In the genomic region with DNA sequence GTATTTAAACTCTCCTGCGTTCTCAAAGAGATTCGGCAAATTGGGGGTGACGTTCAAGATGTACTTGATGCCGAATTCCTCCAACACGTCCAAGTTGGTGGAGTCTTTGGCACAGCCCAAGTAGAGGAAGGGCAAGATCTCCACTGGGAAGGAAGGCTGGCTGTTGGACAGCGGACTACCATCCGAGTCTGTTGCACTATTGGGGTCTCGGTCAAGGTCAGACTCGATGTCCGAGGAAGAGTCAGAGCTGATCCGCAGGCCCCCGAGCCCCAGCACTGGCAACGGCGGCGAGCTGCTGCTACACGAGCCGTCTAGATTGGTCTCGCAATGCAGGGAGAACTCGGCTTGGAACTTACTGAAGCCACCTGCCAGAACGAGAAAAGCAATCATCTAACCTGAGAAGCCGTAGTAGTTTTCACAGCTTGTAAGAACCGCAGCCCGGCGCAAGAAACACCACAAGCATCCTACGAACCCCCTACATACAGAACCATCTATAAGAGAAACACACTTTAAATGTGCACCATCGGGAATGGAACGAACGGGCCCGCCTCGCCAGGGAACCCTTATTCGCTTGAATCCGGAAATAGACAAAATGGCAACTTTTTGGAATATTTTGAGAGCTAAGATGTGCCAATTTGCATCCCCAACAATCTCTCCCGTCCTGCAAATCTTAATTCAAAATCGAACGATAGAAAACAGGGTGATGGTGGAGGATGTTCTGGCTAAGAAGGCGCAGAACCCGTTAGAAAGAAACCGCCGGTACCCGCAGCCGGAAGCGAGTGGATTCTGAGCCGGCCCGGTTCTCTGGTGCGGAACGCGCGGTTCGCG, we compare ENCODE assay signal across 8 cellular contexts. TPM values are rescaled to one million over a fixed set of nuclear protein-coding genes. Genes with fewer than 3 reads are reported as not detected.
DNase-seq lines count a peak whose midpoint lies in the region; ATAC-seq and TF ChIP-seq lines count a peak whose summit lies in the region.

No MANE protein-coding gene starts in this region.

- H3K4me3 Mint-ChIP-seq in neural progenitor cell: peak overlapping the region; percentile 97

- no peaks in the 10 kb centered on the region for H3K9me3 Mint-ChIP-seq in neural progenitor cell

- H3K4me3 ChIP-seq in fibroblast of lung (replicated peaks in 1 of 4; ENCODE audit: control extremely low read depth in 1 of 4, insufficient read depth in 1 of 4, low read depth in 3 of 4, low read length in 4 of 4) (peak overlapping the region; percentile 61 to 92 (median 74)), neural progenitor cell (peak overlapping the region; percentile 68)

- H3K27me3 Mint-ChIP-seq in neural progenitor cell (ENCODE audit: insufficient read depth, low read depth): peaks cover 11% of the 10 kb centered on the region

- H3K36me3 ChIP-seq in fibroblast of lung (ENCODE audit: control insufficient read depth, insufficient read depth, low read length) (peaks cover 4% of the 10 kb centered on the region), neural progenitor cell (no peaks in the 10 kb centered on the region)

- peak; percentile 75 for DNase-seq in Right ventricle myocardium inferior (ENCODE audit: missing footprints)
- DNase-seq in cardiac septum (ENCODE audit: low spot score): no peak
- peak; percentile 26 to 39 for DNase-seq in activated CD4-positive, alpha-beta T cell treated with anti-CD3 and anti-CD28 coated beads, Interleukin-2, amount 50 U/mL, for 48 hours
- DNase-seq in fibroblast of lung (ENCODE audit: low read depth in 2 of 2): peak; percentile 41 to 45
- DNase-seq in neural progenitor cell (ENCODE audit: low spot score): peak; percentile 31
- no peak for DNase-seq in LoVo (ENCODE audit: low spot score)
- no peak for DNase-seq in NCI-H187 (lab: John Stamatoyannopoulos, UW)

- no peaks in the 10 kb centered on the region for H3K27me3 ChIP-seq in fibroblast of lung (ENCODE audit: control insufficient read depth, insufficient read depth, low read length)
- peaks cover 67% of the 10 kb centered on the region for H3K27me3 ChIP-seq in neural progenitor cell

- H3K9me3 ChIP-seq in fibroblast of lung (ENCODE audit: control insufficient read depth, insufficient read depth, low read depth, low read length) (no peaks in the 10 kb centered on the region), neural progenitor cell (ENCODE audit: low read depth) (no peaks in the 10 kb centered on the region)

- peaks cover 52% of the 10 kb centered on the region for H3K4me1 Mint-ChIP-seq in neural progenitor cell

- ATAC-seq in Right ventricle myocardium inferior (no peak), HG03108 (IDR thresholded peaks at IDR 0.05; ENCODE audit: unreplicated experiment) (no peak)

- H3K4me2 ChIP-seq in fibroblast of lung (ENCODE audit: extremely low read depth, insufficient read depth, low read length) (peak overlapping the region; percentile 96), neural progenitor cell (peak overlapping the region; percentile 97)

- no peaks in the 10 kb centered on the region for H4K20me1 ChIP-seq in fibroblast of lung (ENCODE audit: control insufficient read depth, extremely low read depth, insufficient read depth, low read length)
- peaks cover 51% of the 10 kb centered on the region for H4K20me1 ChIP-seq in neural progenitor cell (ENCODE audit: low read depth)

- H3K9ac ChIP-seq in fibroblast of lung (ENCODE audit: insufficient read depth, low read length): peak overlapping the region; percentile 91
- peak overlapping the region; percentile 16 for H3K9ac ChIP-seq in neural progenitor cell

- H3K79me2 ChIP-seq in fibroblast of lung (ENCODE audit: control insufficient read depth, insufficient read depth, low read length) (peaks cover 53% of the 10 kb centered on the region), neural progenitor cell (ENCODE audit: low read depth) (peaks cover 31% of the 10 kb centered on the region)

- no peak overlapping the region for H2AFZ ChIP-seq in fibroblast of lung (ENCODE audit: low read length)
- no peak overlapping the region for H2AFZ ChIP-seq in neural progenitor cell (replicated peaks)

- H3K4me1 ChIP-seq in fibroblast of lung (ENCODE audit: control insufficient read depth, extremely low read depth, insufficient read depth, low read length): peaks cover 21% of the 10 kb centered on the region
- peaks cover 60% of the 10 kb centered on the region for H3K4me1 ChIP-seq in neural progenitor cell

- H3F3A ChIP-seq in neural progenitor cell (ENCODE audit: low read depth): peaks cover 80% of the 10 kb centered on the region

- intact Hi-C loops in Right ventricle myocardium inferior (cut with DNase I) (loop anchor here (2.0 to 10.0 kb wide), 4 partner anchors 114 to 354 kb away; partner anchors contain the start of genes ATP2B1, GALNT4 and POC1B), cardiac septum (cut with DNase I) (loop anchor here (5.0 to 10.0 kb wide), 6 partner anchors 36 to 299 kb away; partner anchors contain the start of genes GALNT4 and POC1B)

- peak overlapping the region; percentile 96 for H3K27ac ChIP-seq in fibroblast of lung (ENCODE audit: insufficient read depth, low read length)
- no peak overlapping the region for H3K27ac ChIP-seq in neural progenitor cell

- TF ChIP-seq CTCF in fibroblast of lung (conservative IDR thresholded peaks at IDR 0.05 in 1 of 2, IDR thresholded peaks at IDR 0.05 in 1 of 2; ENCODE audit: low read depth in 1 of 2, low read length in 2 of 2): no peak
- no peak for TF ChIP-seq CTCF in neural progenitor cell (IDR thresholded peaks at IDR 0.05)

- peaks cover 30% of the 10 kb centered on the region for H3K36me3 Mint-ChIP-seq in neural progenitor cell

- peak overlapping the region; percentile 84 for H3K27ac Mint-ChIP-seq in neural progenitor cell

RNA-seq across cellular contexts. Expression of gene DUSP6, which starts 1.4 kb away (rescaled TPM):
- total RNA-seq in Right ventricle myocardium inferior (25.0 TPM), cardiac septum (28.9 TPM), fibroblast of lung (49.8 and 50.0 TPM in 2 replicates), neural progenitor cell (ENCODE audit: low replicate concordance) (12.5 and 23.6 TPM in 2 replicates)
- polyA plus RNA-seq in fibroblast of lung: 7.0 and 75.3 TPM in 2 replicates
- 6.2 and 47.7 TPM in 2 replicates for polyA plus RNA-seq in fibroblast of lung (2012)
- polyA minus RNA-seq in fibroblast of lung (ENCODE audit: low replicate concordance): 48.2 and 236 TPM in 2 replicates

Comparison
In these comparisons a context has a peak if more than half of its experiments do, and no peak if none do; other contexts are left out.
1. DNase-seq: peak in Right ventricle myocardium inferior (single experiment), activated CD4-positive, alpha-beta T cell treated with anti-CD3 and anti-CD28 coated beads, Interleukin-2, amount 50 U/mL, for 48 hours (2 of 2), fibroblast of lung (2 of 2) and neural progenitor cell (single experiment); none in cardiac septum (single experiment), LoVo (single experiment) and NCI-H187 (0 of 2).